18 cellular contexts compared by ENCODE assay signal in the genomic region with DNA sequence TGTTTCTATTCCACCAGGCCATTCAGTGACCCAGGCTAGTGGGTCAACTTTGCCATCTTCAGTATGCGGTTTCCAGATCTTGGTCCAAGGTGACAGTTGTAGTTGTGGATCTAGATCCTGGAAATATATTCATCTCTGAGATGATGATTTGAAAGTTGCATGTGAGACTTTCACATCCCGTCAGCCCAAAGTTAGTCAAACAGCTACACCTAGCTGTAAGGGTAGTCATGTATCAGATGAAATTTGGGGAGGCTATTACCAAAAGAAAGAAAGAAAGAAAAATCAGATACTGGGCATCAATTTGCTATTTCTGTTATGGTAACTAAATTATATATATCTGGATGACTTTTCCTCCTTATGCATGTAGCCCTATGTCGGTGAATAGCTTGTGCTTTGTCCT.
DNase-seq lines count a peak whose midpoint lies in the region; ATAC-seq and TF ChIP-seq lines count a peak whose summit lies in the region.
"Had no signal": no experiment of that assay in that cellular context is flagged by ENCODE, and none has a peak within 500 bp of the region (broad histone marks: within the 10 kb centered on the region; RNA-seq: fewer than 3 reads in every experiment).

No MANE protein-coding gene starts in this region.

- ATAC-seq in GM23338: no peak
- ATAC-seq in RWPE2 (ENCODE audit: low read depth): no peak
- no peak for ATAC-seq in foreskin keratinocyte
- no peak for ATAC-seq in HG03175 (IDR thresholded peaks at IDR 0.05; ENCODE audit: unreplicated experiment)
- ATAC-seq: heart right ventricle, T-cell had no signal

- no peak overlapping the region for H3K27ac Mint-ChIP-seq in GM23338
- H3K27ac Mint-ChIP-seq: immature natural killer cell, T-cell had no signal

- H3K27me3 Mint-ChIP-seq in GM23338 (ENCODE audit: insufficient read depth, low read depth, poor library complexity): no peaks in the 10 kb centered on the region
- H3K27me3 Mint-ChIP-seq: IgD-negative memory B cell had no signal

- H3K36me3 Mint-ChIP-seq in GM23338 (ENCODE audit: low read depth): no peaks in the 10 kb centered on the region
- H3K36me3 Mint-ChIP-seq: IgD-negative memory B cell, immature natural killer cell, T-cell had no signal

- H3K36me3 ChIP-seq in GM23338 (ENCODE audit: insufficient read depth) (no peaks in the 10 kb centered on the region), RWPE2 (ENCODE audit: low read depth) (no peaks in the 10 kb centered on the region), hepatocyte (replicated peaks; ENCODE audit: insufficient read depth, low read depth) (no peaks in the 10 kb centered on the region)
- H3K36me3 ChIP-seq: heart right ventricle, neutrophil, upper lobe of left lung had no signal

- TF ChIP-seq CTCF in GM23338 (conservative IDR thresholded peaks at IDR 0.05; ENCODE audit: low read depth in 2 of 2) (peak; percentile 34 to 50), RWPE2 (IDR thresholded peaks at IDR 0.05; ENCODE audit: poor library complexity, severe bottlenecking) (peak; percentile 12), foreskin keratinocyte (conservative IDR thresholded peaks at IDR 0.05) (peak; percentile 26), hepatocyte (IDR thresholded peaks at IDR 0.05; ENCODE audit: poor library complexity) (no peak)

- no peaks in the 10 kb centered on the region for H3K9me3 ChIP-seq in RWPE2 (ENCODE audit: severe bottlenecking)
- no peaks in the 10 kb centered on the region for H3K9me3 ChIP-seq in hepatocyte (ENCODE audit: low read depth)
- H3K9me3 ChIP-seq: heart right ventricle, neutrophil, upper lobe of left lung had no signal

- H3K9me2 ChIP-seq in GM23338 (ENCODE audit: insufficient read depth) (no peaks in the 10 kb centered on the region), hepatocyte (replicated peaks; ENCODE audit: insufficient read depth) (no peaks in the 10 kb centered on the region)

- H3K27ac ChIP-seq in GM23338 (ENCODE audit: low read depth) (no peak overlapping the region), RWPE2 (ENCODE audit: poor library complexity, severe bottlenecking) (no peak overlapping the region), foreskin keratinocyte (no peak overlapping the region), hepatocyte (no peak overlapping the region)
- H3K27ac ChIP-seq: heart right ventricle, neutrophil, upper lobe of left lung had no signal

- H2AFZ ChIP-seq in GM23338 (no peak overlapping the region), hepatocyte (no peak overlapping the region)

- H4K20me1 ChIP-seq in GM23338 (replicated peaks; ENCODE audit: insufficient read depth) (no peaks in the 10 kb centered on the region), hepatocyte (ENCODE audit: insufficient read depth, poor library complexity, severe bottlenecking) (no peaks in the 10 kb centered on the region)

- H3K4me3 Mint-ChIP-seq in GM23338: no peak overlapping the region
- H3K4me3 Mint-ChIP-seq: IgD-negative memory B cell, immature natural killer cell, T-cell had no signal

- WGBS in hepatocyte (ENCODE audit: low lambda C conversion rate, missing lambda C conversion rate): 75% methylated on average over 3 of the region's 3 CpGs

- H3K27me3 ChIP-seq in GM23338 (ENCODE audit: insufficient read depth) (no peaks in the 10 kb centered on the region), RWPE2 (ENCODE audit: insufficient read depth, poor library complexity, severe bottlenecking) (no peaks in the 10 kb centered on the region), foreskin keratinocyte (no peaks in the 10 kb centered on the region), hepatocyte (no peaks in the 10 kb centered on the region)
- H3K27me3 ChIP-seq: neutrophil, upper lobe of left lung had no signal

- 0 out of 2 replicates have a peak, but pooled peaks cover 3% of the 10 kb centered on the region for H3K4me1 ChIP-seq in GM23338 (ENCODE audit: insufficient read depth)
- H3K4me1 ChIP-seq in RWPE2 (ENCODE audit: insufficient read depth, poor library complexity, severe bottlenecking): no peaks in the 10 kb centered on the region
- H3K4me1 ChIP-seq in foreskin keratinocyte: no peaks in the 10 kb centered on the region
- no peaks in the 10 kb centered on the region for H3K4me1 ChIP-seq in hepatocyte (ENCODE audit: insufficient read depth)
- H3K4me1 ChIP-seq: heart right ventricle, upper lobe of left lung had no signal

- H3K79me2 ChIP-seq in GM23338 (replicated peaks; ENCODE audit: insufficient read depth) (no peaks in the 10 kb centered on the region), hepatocyte (no peaks in the 10 kb centered on the region)

- no peaks in the 10 kb centered on the region for H3F3A ChIP-seq in GM23338 (replicated peaks; ENCODE audit: low read depth)

- peak; percentile 15 for DNase-seq in D341Med (ENCODE audit: low spot score)
- DNase-seq in GM23338 (ENCODE audit: low spot score): no peak
- no peak for DNase-seq in RWPE2 (ENCODE audit: low spot score)
- no peak for DNase-seq in foreskin keratinocyte
- no peak for DNase-seq in hepatocyte (ENCODE audit: low spot score)
- no peak for DNase-seq in COLO668 (lab: John Stamatoyannopoulos, UW; ENCODE audit: unreplicated experiment)
- DNase-seq: activated CD4-positive, alpha-beta T cell treated with anti-CD3 and anti-CD28 coated beads, Interleukin-2, amount 50 U/mL, for 4 hours; activated gamma-delta T cell; heart right ventricle; immature natural killer cell; NCI-H1930; SHP77; stimulated activated CD4-positive, alpha-beta T cell treated with anti-CD3 and anti-CD28 coated beads, Interleukin-12 subunit alpha, Interleukin-12 subunit beta, amount 100 ng/mL, for 4 hours; T-cell; upper lobe of left lung had no signal

- H3K4me3 ChIP-seq in GM23338: no peak overlapping the region
- H3K4me3 ChIP-seq in RWPE2 (ENCODE audit: severe bottlenecking): no peak overlapping the region
- H3K4me3 ChIP-seq in hepatocyte: no peak overlapping the region
- H3K4me3 ChIP-seq: heart right ventricle, upper lobe of left lung had no signal

- H3K9me3 Mint-ChIP-seq in GM23338: no peaks in the 10 kb centered on the region
- H3K9me3 Mint-ChIP-seq: T-cell had no signal

- H3K4me2 ChIP-seq in GM23338 (no peak overlapping the region), hepatocyte (no peak overlapping the region)

- H3K4me1 Mint-ChIP-seq in GM23338: peaks cover 6% of the 10 kb centered on the region; the same call in 1 of the 3 replicates
- H3K4me1 Mint-ChIP-seq: IgD-negative memory B cell, immature natural killer cell, T-cell had no signal

TF ChIP-seq in GM23338, 12 proteins besides CTCF, POLR2A, EP300 and RAD21 (continues in another document):
- no peak for TF ChIP-seq POLR2AphosphoS5 (IDR thresholded peaks at IDR 0.05; ENCODE audit: low read depth)
- no peak for TF ChIP-seq JUNB (IDR thresholded peaks at IDR 0.05; ENCODE audit: unreplicated experiment)
- TF ChIP-seq EZH2phosphoT487 (IDR thresholded peaks at IDR 0.05; ENCODE audit: unreplicated experiment): no peak
- TF ChIP-seq ZNF331 (CRISPR knock-in tag; IDR thresholded peaks at IDR 0.05; ENCODE audit: low read depth): no peak
- TF ChIP-seq ZNF114 (CRISPR knock-in tag; IDR thresholded peaks at IDR 0.05): no peak
- no peak for TF ChIP-seq EZH2 (IDR thresholded peaks at IDR 0.05; ENCODE audit: low read depth, unreplicated experiment)
- TF ChIP-seq, protein P1, sequence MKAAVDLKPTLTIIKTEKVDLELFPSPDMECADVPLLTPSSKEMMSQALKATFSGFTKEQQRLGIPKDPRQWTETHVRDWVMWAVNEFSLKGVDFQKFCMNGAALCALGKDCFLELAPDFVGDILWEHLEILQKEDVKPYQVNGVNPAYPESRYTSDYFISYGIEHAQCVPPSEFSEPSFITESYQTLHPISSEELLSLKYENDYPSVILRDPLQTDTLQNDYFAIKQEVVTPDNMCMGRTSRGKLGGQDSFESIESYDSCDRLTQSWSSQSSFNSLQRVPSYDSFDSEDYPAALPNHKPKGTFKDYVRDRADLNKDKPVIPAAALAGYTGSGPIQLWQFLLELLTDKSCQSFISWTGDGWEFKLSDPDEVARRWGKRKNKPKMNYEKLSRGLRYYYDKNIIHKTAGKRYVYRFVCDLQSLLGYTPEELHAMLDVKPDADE (IDR thresholded peaks at IDR 0.05): no peak
- no peak for TF ChIP-seq STAT1 (IDR thresholded peaks at IDR 0.05; ENCODE audit: unreplicated experiment)
- no peak for TF ChIP-seq NANOG (IDR thresholded peaks at IDR 0.05; ENCODE audit: borderline replicate concordance)
